17 cellular contexts compared by ENCODE assay signal in the genomic region with DNA sequence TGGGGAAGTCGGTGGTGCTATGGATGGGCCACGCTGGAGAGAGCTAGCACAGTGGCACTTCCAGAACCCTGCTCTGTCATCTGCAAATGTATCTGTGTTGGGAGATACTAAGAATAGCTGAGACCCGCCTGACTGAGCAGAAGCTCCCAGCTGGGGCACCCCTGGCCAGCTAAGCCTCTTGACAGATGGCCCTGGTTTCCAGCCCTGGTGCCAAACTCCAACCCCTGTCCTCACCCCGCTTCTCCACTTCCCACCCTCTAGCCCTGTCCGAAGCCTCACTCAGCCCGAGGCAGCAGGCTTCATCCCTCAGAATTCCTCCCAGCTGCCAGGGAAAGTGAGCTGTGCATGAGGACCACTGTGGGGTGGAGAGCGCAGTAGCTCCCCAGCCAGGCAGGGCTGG.
DNase-seq lines count a peak whose midpoint lies in the region; ATAC-seq and TF ChIP-seq lines count a peak whose summit lies in the region.
"Had no signal": no experiment of that assay in that cellular context is flagged by ENCODE, and none has a peak within 500 bp of the region (broad histone marks: within the 10 kb centered on the region; RNA-seq: fewer than 3 reads in every experiment).

No MANE protein-coding gene starts in this region.

- ATAC-seq in PC-3 = no peak
- ATAC-seq in GM18867 (IDR thresholded peaks at IDR 0.05; ENCODE audit: unreplicated experiment) = no peak
- ATAC-seq: K562 had no signal

- no peak overlapping the region for H2AFZ ChIP-seq in PC-3 (ENCODE audit: low read length)

- peak overlapping the region in 9 of 11 experiments; percentile 35 to 80 (median 69); a peak in 17 of 22 replicates for H3K4me2 ChIP-seq in BLaER1 treated with 17β-estradiol and CSF1 and Interleukin-3, amounts not matched to agents 10 nM and 100 nM
- H3K4me2 ChIP-seq in PC-3 (ENCODE audit: low read length) = no peak overlapping the region

- no peaks in the 10 kb centered on the region for H4K20me1 ChIP-seq in BLaER1 treated with 17β-estradiol and CSF1 and Interleukin-3, amounts not matched to agents 10 nM and 100 nM
- H4K20me1 ChIP-seq in PC-3 (ENCODE audit: low read length) = no peaks in the 10 kb centered on the region

- H3K36me3 ChIP-seq in BLaER1 treated with 17β-estradiol and CSF1 and Interleukin-3, amounts not matched to agents 10 nM and 100 nM = no peaks in the 10 kb centered on the region
- no peaks in the 10 kb centered on the region for H3K36me3 ChIP-seq in PC-3 (ENCODE audit: low read depth, low read length)

- no peak overlapping the region for H3K4me3 ChIP-seq in BLaER1 treated with 17β-estradiol and CSF1 and Interleukin-3, amounts not matched to agents 10 nM and 100 nM
- no peak overlapping the region for H3K4me3 ChIP-seq in PC-3 (ENCODE audit: low read length)
- H3K4me3 ChIP-seq: K562 had no signal

- no TSS peak for BruUV-seq in PC-3 (replicated peaks; lab: Mats Ljungman, UMichigan)

- POLR2A ChIA-PET in PC-3 (lab: Charles Lee; ENCODE audit: unreplicated experiment) (no interaction called here), RWPE1 (lab: Yijun Ruan, JAX; ENCODE audit: low non-redundant PET) (no interaction called here)

- H3K9me3 ChIP-seq in BLaER1 treated with 17β-estradiol and CSF1 and Interleukin-3, amounts not matched to agents 10 nM and 100 nM (replicated peaks in 1 of 11) = no peaks in the 10 kb centered on the region
- no peaks in the 10 kb centered on the region for H3K9me3 ChIP-seq in PC-3 (ENCODE audit: low read length)
- H3K9me3 ChIP-seq: Caco-2 had no signal

- intact Hi-C loops in PC-3 (cut with micrococcal nuclease) = no loop called here

- H3K9me2 ChIP-seq in PC-3 (replicated peaks; ENCODE audit: low read length) = no peaks in the 10 kb centered on the region

- H3F3A ChIP-seq in PC-3 (ENCODE audit: low read length, unreplicated experiment) = no peaks in the 10 kb centered on the region

- no peaks in the 10 kb centered on the region for H3K27me3 ChIP-seq in BLaER1 treated with 17β-estradiol and CSF1 and Interleukin-3, amounts not matched to agents 10 nM and 100 nM
- H3K27me3 ChIP-seq in PC-3 (ENCODE audit: low read length) = peaks cover 4% of the 10 kb centered on the region; the same call in 1 of the 2 replicates

- peak; percentile 78 for DNase-seq in DMS 273 (lab: John Stamatoyannopoulos, UW; ENCODE audit: unreplicated experiment)
- DNase-seq in PC-3 = peak; percentile 1
- peak; percentile 75 for DNase-seq in myocyte (ENCODE audit: low read depth)
- DNase-seq in NCI-H1436 treated with DMSO at 0.1 percent for 48 hours (lab: John Stamatoyannopoulos, UW) = no peak
- DNase-seq in RWPE1 (ENCODE audit: low spot score) = no peak
- DNase-seq: ACHN, AML-193, Caco-2, DMS53, EL, GOT3, NCI-H1105, NCI-H187 treated with DMSO at 0.1 percent for 48 hours, NCI-H446 had no signal

- TF ChIP-seq CTCF in PC-3 (conservative IDR thresholded peaks at IDR 0.05; ENCODE audit: low read depth, low read length) (no peak), RWPE1 (conservative IDR thresholded peaks at IDR 0.05; ENCODE audit: low read depth) (no peak)

- no peaks in the 10 kb centered on the region for H3K79me2 ChIP-seq in PC-3 (ENCODE audit: low read length)

- H3K9ac ChIP-seq in BLaER1 treated with 17β-estradiol and CSF1 and Interleukin-3, amounts not matched to agents 10 nM and 100 nM = no peak overlapping the region
- no peak overlapping the region for H3K9ac ChIP-seq in PC-3 (ENCODE audit: low read length)

- CTCF ChIA-PET in PC-3 (lab: Charles Lee) (no interaction called here), RWPE1 (lab: Yijun Ruan, JAX) (no interaction called here)

- H3K27ac ChIP-seq in BLaER1 treated with 17β-estradiol and CSF1 and Interleukin-3, amounts not matched to agents 10 nM and 100 nM = no peak overlapping the region
- no peak overlapping the region for H3K27ac ChIP-seq in PC-3 (ENCODE audit: low read length)
- H3K27ac ChIP-seq in RWPE1 = no peak overlapping the region

- H3K4me1 ChIP-seq in BLaER1 treated with 17β-estradiol and CSF1 and Interleukin-3, amounts not matched to agents 10 nM and 100 nM = peaks cover 0 to 12% (median 9%) of the 10 kb centered on the region in 10 experiments; a peak in 16 of 20 replicates
- H3K4me1 ChIP-seq in PC-3 (ENCODE audit: insufficient read depth, low read length) = no peaks in the 10 kb centered on the region
- H3K4me1 ChIP-seq: Caco-2 had no signal

Comparison
In these comparisons a context has a peak if more than half of its experiments do, and no peak if none do; other contexts are left out.
1. DNase-seq: peak in DMS 273 (single experiment), PC-3 (single experiment) and myocyte (single experiment); none in NCI-H1436 treated with DMSO at 0.1 percent for 48 hours (single experiment) and RWPE1 (single experiment).